1 cellular context compared by ENCODE assay signal in the genomic region with DNA sequence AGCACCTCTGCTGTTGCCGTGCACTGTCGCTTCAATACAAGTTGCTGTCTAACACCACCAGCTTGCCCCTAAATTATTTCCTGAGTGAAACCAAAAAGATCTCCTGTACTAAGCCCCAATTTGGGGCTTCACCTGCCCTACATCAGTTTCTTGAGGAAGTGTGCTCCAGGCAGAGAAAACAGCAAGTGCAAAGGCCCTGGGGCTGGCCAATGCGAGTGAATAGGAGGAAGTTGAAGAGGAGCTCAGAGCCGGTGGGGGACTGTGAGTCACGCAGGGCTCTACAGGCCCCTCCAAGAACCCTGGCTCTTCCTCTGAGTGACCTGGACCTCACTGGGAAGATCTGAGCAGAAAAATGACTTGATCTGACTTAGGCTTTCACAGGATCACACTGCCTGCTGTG.
TF ChIP-seq lines count a peak whose summit lies in the region.

No MANE protein-coding gene starts in this region.

TF ChIP-seq in SK-N-SH, 30 proteins besides CTCF, POLR2A, EP300 and RAD21 (continued from another document):
- TF ChIP-seq, protein P1, sequence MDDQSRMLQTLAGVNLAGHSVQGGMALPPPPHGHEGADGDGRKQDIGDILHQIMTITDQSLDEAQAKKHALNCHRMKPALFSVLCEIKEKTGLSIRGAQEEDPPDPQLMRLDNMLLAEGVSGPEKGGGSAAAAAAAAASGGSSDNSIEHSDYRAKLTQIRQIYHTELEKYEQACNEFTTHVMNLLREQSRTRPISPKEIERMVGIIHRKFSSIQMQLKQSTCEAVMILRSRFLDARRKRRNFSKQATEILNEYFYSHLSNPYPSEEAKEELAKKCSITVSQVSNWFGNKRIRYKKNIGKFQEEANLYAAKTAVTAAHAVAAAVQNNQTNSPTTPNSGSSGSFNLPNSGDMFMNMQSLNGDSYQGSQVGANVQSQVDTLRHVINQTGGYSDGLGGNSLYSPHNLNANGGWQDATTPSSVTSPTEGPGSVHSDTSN (IDR thresholded peaks at IDR 0.05), result no peak
- TF ChIP-seq NFIC (IDR thresholded peaks at IDR 0.05; ENCODE audit: borderline replicate concordance) (no peak), EZH2phosphoT487 (IDR thresholded peaks at IDR 0.05; ENCODE audit: borderline replicate concordance, low read depth) (no peak), SIN3A (IDR thresholded peaks at IDR 0.05; ENCODE audit: borderline replicate concordance, low read depth, low read length) (no peak), CHD2 (IDR thresholded peaks at IDR 0.05; ENCODE audit: low read length, partially characterized antibody) (no peak), RXRA (IDR thresholded peaks at IDR 0.05; ENCODE audit: borderline replicate concordance, low read depth) (no peak)
- TF ChIP-seq, protein P2, sequence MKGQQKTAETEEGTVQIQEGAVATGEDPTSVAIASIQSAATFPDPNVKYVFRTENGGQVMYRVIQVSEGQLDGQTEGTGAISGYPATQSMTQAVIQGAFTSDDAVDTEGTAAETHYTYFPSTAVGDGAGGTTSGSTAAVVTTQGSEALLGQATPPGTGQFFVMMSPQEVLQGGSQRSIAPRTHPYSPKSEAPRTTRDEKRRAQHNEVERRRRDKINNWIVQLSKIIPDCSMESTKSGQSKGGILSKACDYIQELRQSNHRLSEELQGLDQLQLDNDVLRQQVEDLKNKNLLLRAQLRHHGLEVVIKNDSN (IDR thresholded peaks at IDR 0.05; ENCODE audit: borderline replicate concordance, low read depth), result no peak
- TF ChIP-seq, protein P3, sequence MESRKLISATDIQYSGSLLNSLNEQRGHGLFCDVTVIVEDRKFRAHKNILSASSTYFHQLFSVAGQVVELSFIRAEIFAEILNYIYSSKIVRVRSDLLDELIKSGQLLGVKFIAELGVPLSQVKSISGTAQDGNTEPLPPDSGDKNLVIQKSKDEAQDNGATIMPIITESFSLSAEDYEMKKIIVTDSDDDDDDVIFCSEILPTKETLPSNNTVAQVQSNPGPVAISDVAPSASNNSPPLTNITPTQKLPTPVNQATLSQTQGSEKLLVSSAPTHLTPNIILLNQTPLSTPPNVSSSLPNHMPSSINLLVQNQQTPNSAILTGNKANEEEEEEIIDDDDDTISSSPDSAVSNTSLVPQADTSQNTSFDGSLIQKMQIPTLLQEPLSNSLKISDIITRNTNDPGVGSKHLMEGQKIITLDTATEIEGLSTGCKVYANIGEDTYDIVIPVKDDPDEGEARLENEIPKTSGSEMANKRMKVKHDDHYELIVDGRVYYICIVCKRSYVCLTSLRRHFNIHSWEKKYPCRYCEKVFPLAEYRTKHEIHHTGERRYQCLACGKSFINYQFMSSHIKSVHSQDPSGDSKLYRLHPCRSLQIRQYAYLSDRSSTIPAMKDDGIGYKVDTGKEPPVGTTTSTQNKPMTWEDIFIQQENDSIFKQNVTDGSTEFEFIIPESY (IDR thresholded peaks at IDR 0.05; ENCODE audit: borderline replicate concordance, low read depth), result no peak
